In the genomic region with DNA sequence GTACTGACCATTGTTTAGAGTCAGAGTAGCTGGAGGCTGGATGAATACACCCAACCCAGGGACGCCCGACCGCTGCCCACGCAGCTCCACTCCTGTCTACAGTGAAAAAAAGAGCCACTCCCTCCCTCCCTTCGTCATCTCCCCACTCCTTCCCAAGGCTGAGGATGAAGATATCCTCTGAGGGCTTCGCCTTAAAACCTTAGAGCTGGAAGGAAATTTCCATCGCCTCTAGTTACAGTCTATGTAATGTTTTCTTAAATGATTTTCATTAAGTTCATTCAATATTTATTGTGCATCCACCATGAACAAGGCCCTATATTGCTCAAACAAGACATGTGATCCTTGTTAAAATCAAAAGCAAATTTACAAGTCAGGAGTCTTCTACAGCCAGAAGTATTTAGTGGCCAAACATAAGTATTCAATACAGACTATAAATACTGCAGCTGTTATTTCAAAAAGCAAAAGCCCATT, we compare ENCODE assay signal across 12 cellular contexts. TPM values are rescaled to one million over a fixed set of nuclear protein-coding genes. Genes with fewer than 3 reads are reported as not detected.
DNase-seq lines count a peak whose midpoint lies in the region; ATAC-seq, FAIRE-seq and TF ChIP-seq lines count a peak whose summit lies in the region.
"Had no signal": no experiment of that assay in that cellular context is flagged by ENCODE, and none has a peak within 500 bp of the region (broad histone marks: within the 10 kb centered on the region; RNA-seq: fewer than 3 reads in every experiment).

No MANE protein-coding gene starts in this region.

- no peak overlapping the region for H3K27ac Mint-ChIP-seq in T-cell
- H3K27ac Mint-ChIP-seq: IgD-negative memory B cell, T-helper 17 cell had no signal

- no TSS peak for BruUV-seq in HepG2 (replicated peaks; lab: Mats Ljungman, UMichigan)

- no peak for TF ChIP-seq EP300 in HepG2 (IDR thresholded peaks at IDR 0.05; ENCODE audit: low read depth in 2 of 2, low read length in 2 of 2)
- TF ChIP-seq EP300 in HepG2 (CRISPR knock-in tag; IDR thresholded peaks at IDR 0.05; ENCODE audit: borderline replicate concordance), result no peak

- DNase-seq in HepG2 (ENCODE audit: low spot score) (no peak), right lobe of liver (no peak), T-cell (no peak), NCI-H146 treated with DMSO at 0.1 percent for 48 hours (lab: John Stamatoyannopoulos, UW; ENCODE audit: unreplicated experiment) (no peak)

- POLR2A ChIA-PET in HepG2 (lab: Yijun Ruan, JAX) (interaction anchor here (1.1 kb wide), 1 partner anchor 40 kb away, joined by 3 read pairs; no protein-coding TSS in a partner anchor), T-cell (lab: Charles Lee) (interaction anchor here (0.6 kb wide), 2 partner anchors 115 to 342 kb away, joined by 3 to 4 read pairs; no protein-coding TSS in a partner anchor)

- no peak for TF ChIP-seq CTCF in HepG2 (CRISPR knock-in tag; IDR thresholded peaks at IDR 0.05)
- no peak for TF ChIP-seq CTCF in right lobe of liver (IDR thresholded peaks at IDR 0.05)

- H3K9ac ChIP-seq in HepG2 (ENCODE audit: insufficient read depth, low read depth, low read length) (no peak overlapping the region), iPS-15b (ENCODE audit: low read depth, low read length) (no peak overlapping the region)
- H3K9ac ChIP-seq: parathyroid adenoma had no signal

- CTCF ChIA-PET in HepG2 (lab: Yijun Ruan, JAX; ENCODE audit: low intra/inter-chr PET ratio, low total read pairs), result interaction anchor here (1.2 to 2.6 kb wide), 3 partner anchors 17 to 124 kb away, joined by 3 to 19 read pairs (median 8); no protein-coding TSS in a partner anchor
- CTCF ChIA-PET in T-cell (lab: Charles Lee), result interaction anchor here (0.6 to 4.1 kb wide), 13 partner anchors 9 to 414 kb away, joined by 3 to 45 read pairs (median 5); no protein-coding TSS in a partner anchor

- in situ Hi-C loops in HepG2 (cut with HindIII; ENCODE audit: extremely low pct_ligation_motif_present, low pct_unique_long_range_greater_than_20kb), result no loop called here

- peaks cover 7 to 11% (median 11%) of the 10 kb centered on the region in 3 donors for H3K4me1 Mint-ChIP-seq in T-cell

- FAIRE-seq in HepG2 (lab: Jason Lieb, UNC), result no peak

- intact Hi-C loops in HepG2 (cut with micrococcal nuclease; ENCODE audit: unreplicated experiment) (loop anchor here (5.0 kb wide), 1 partner anchor 115 kb away; no protein-coding TSS in a partner anchor), right lobe of liver (cut with DNase I) (no loop called here)

- H4K20me1 ChIP-seq in HepG2 (ENCODE audit: insufficient read depth, low read length), result no peaks in the 10 kb centered on the region

- H3K27me3 ChIP-seq in HepG2 (ENCODE audit: control insufficient read depth in 1 of 2, insufficient read depth in 2 of 2, low read length in 2 of 2) (peaks cover 2 to 31% of the 10 kb centered on the region in 2 experiments), right lobe of liver (peaks cover 0 to 7% of the 10 kb centered on the region in 2 donors), iPS-15b (ENCODE audit: control insufficient read depth, insufficient read depth, low read length) (peaks cover 23% of the 10 kb centered on the region)

- H3K9me3 Mint-ChIP-seq in T-cell, result no peaks in the 10 kb centered on the region
- H3K9me3 Mint-ChIP-seq: IgD-negative memory B cell had no signal

- H3K4me1 ChIP-seq in HepG2 (ENCODE audit: insufficient read depth, low read length) (peaks cover 7% of the 10 kb centered on the region), right lobe of liver (peaks cover 0 to 5% (median 0%) of the 10 kb centered on the region in 4 donors), iPS-15b (ENCODE audit: control insufficient read depth, insufficient read depth, low read length) (no peaks in the 10 kb centered on the region)
- H3K4me1 ChIP-seq: parathyroid adenoma had no signal

- H3K79me2 ChIP-seq in HepG2 (ENCODE audit: insufficient read depth, low read length), result no peaks in the 10 kb centered on the region
- H3K79me2 ChIP-seq: parathyroid adenoma had no signal

- peaks cover 14 to 33% of the 10 kb centered on the region in 2 donors for H3K27me3 Mint-ChIP-seq in T-cell

- no peak for TF ChIP-seq RAD21 in HepG2 (CRISPR knock-in tag; IDR thresholded peaks at IDR 0.05)

- H3K36me3 ChIP-seq in HepG2 (replicated peaks in 1 of 2; ENCODE audit: control insufficient read depth in 1 of 2, insufficient read depth in 2 of 2, low read length in 2 of 2) (no peaks in the 10 kb centered on the region), right lobe of liver (no peaks in the 10 kb centered on the region), iPS-15b (ENCODE audit: control insufficient read depth, insufficient read depth, low read length) (no peaks in the 10 kb centered on the region)
- H3K36me3 ChIP-seq: transverse colon had no signal

- H2AFZ ChIP-seq in HepG2 (ENCODE audit: low read length), result no peak overlapping the region

- TF ChIP-seq POLR2A in HepG2 (IDR thresholded peaks at IDR 0.05; ENCODE audit: insufficient read depth in 1 of 2, low read depth in 2 of 2, low read length in 2 of 2), result no peak
- TF ChIP-seq POLR2A in right lobe of liver (IDR thresholded peaks at IDR 0.05), result no peak

- H3K4me2 ChIP-seq in HepG2 (ENCODE audit: low read depth, low read length), result no peak overlapping the region

- H3K27ac ChIP-seq in HepG2 (ENCODE audit: extremely low read length, insufficient read depth, low read length), result no peak overlapping the region
- H3K27ac ChIP-seq in right lobe of liver, result no peak overlapping the region
- H3K27ac ChIP-seq: parathyroid adenoma, transverse colon had no signal

- no peaks in the 10 kb centered on the region for H3K9me3 ChIP-seq in HepG2 (ENCODE audit: low read length)
- no peaks in the 10 kb centered on the region for H3K9me3 ChIP-seq in right lobe of liver
- H3K9me3 ChIP-seq in iPS-15b (ENCODE audit: control insufficient read depth, insufficient read depth, low read length), result no peaks in the 10 kb centered on the region
- H3K9me3 ChIP-seq: transverse colon had no signal

- WGBS in HepG2 (ENCODE audit: low lambda C conversion rate), result 69% methylated on average over 7 of the region's 7 CpGs
- WGBS in right lobe of liver (ENCODE audit: insufficient coverage, low coverage, low lambda C conversion rate, missing lambda C conversion rate), result 61% methylated on average over 7 of the region's 7 CpGs

- ATAC-seq in HepG2 (no peak), right lobe of liver (no peak), T-cell (replicated peaks in 1 of 4) (no peak), GM18520 (IDR thresholded peaks at IDR 0.05; ENCODE audit: unreplicated experiment) (no peak), GM21381 (IDR thresholded peaks at IDR 0.05; ENCODE audit: unreplicated experiment) (no peak), GM21619 (IDR thresholded peaks at IDR 0.05; ENCODE audit: unreplicated experiment) (no peak)

- H3K4me3 Mint-ChIP-seq in T-cell, result peak overlapping the region; percentile 4 to 82 (median 74)

- H3K4me3 ChIP-seq in HepG2 (replicated peaks in 1 of 3; ENCODE audit: insufficient read depth in 1 of 3, low read depth in 2 of 3, low read length in 3 of 3) (no peak overlapping the region), right lobe of liver (no peak overlapping the region), iPS-15b (ENCODE audit: low read depth, low read length) (peak overlapping the region; percentile 85)

- no peaks in the 10 kb centered on the region for H3K36me3 Mint-ChIP-seq in T-cell
- H3K36me3 Mint-ChIP-seq: IgD-negative memory B cell had no signal

TF ChIP-seq in HepG2, 621 proteins besides CTCF, POLR2A, EP300 and RAD21 (continues in another document):
- TF ChIP-seq, protein P1, sequence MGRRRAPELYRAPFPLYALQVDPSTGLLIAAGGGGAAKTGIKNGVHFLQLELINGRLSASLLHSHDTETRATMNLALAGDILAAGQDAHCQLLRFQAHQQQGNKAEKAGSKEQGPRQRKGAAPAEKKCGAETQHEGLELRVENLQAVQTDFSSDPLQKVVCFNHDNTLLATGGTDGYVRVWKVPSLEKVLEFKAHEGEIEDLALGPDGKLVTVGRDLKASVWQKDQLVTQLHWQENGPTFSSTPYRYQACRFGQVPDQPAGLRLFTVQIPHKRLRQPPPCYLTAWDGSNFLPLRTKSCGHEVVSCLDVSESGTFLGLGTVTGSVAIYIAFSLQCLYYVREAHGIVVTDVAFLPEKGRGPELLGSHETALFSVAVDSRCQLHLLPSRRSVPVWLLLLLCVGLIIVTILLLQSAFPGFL (CRISPR knock-in tag; IDR thresholded peaks at IDR 0.05), result no peak
- 0 out of 2 replicates have a peak, but pooled peaks have one; percentile 5 for TF ChIP-seq GFI1 (CRISPR knock-in tag; IDR thresholded peaks at IDR 0.05; ENCODE audit: borderline replicate concordance)

RNA-seq across cellular contexts. Expression of a gene that starts 11.3 kb away (rescaled TPM):
- total RNA-seq in HepG2 (2016; rRNA removed; fragmentation: Illumina TruSeq; extraction: Trizol) (0.07 and 0.33 TPM in 2 replicates), right lobe of liver (under 1 TPM in 5 of 6 experiments, not detected in 1; 0.04 to 0.29 (median 0.12) TPM), T-cell (under 1 TPM; 0.29 to 0.56 (median 0.49) TPM)
- total RNA-seq in HepG2 (2016; cell fraction: cytosol; rRNA removed; fragmentation: Illumina TruSeq; extraction: Trizol; ENCODE audit: low read depth), result 0.09 TPM in 1 of 2 replicates, not detected in the other
- 0.03 and 0.06 TPM in 2 replicates for total RNA-seq in HepG2 (2016; cell fraction: insoluble cytoplasmic fraction; rRNA removed; fragmentation: Illumina TruSeq; extraction: Trizol)
- total RNA-seq in HepG2 (2016; cell fraction: membrane; rRNA removed; fragmentation: Illumina TruSeq; extraction: Trizol), result 0.07 and 0.09 TPM in 2 replicates
- 0.43 and 0.72 TPM in 2 replicates for total RNA-seq in HepG2 (2016; cell fraction: nucleus; rRNA removed; fragmentation: Illumina TruSeq; extraction: Trizol)
- 0.09 and 0.22 TPM in 2 replicates for polyA plus RNA-seq in HepG2 (2011; rRNA removed)
- polyA plus RNA-seq in HepG2 (2011; cell fraction: cytosol; rRNA removed), result 0.05 TPM in 2 replicates
- 0.52 and 0.96 TPM in 2 replicates for polyA plus RNA-seq in HepG2 (2011; cell fraction: nucleus; rRNA removed)
- polyA plus RNA-seq in HepG2 (2012), result 0.17 and 0.23 TPM in 2 replicates
- polyA plus RNA-seq in HepG2 (2016; cell fraction: cytosol; fragmentation: Illumina TruSeq; extraction: Trizol; ENCODE audit: low read depth), result 0.12 TPM in 1 of 2 replicates, not detected in the other
- 0.17 TPM in 1 of 2 replicates, not detected in the other for polyA plus RNA-seq in HepG2 (2016; cell fraction: insoluble cytoplasmic fraction; fragmentation: Illumina TruSeq; extraction: Trizol; ENCODE audit: low read depth)
- polyA plus RNA-seq in HepG2 (2016; cell fraction: membrane; fragmentation: Illumina TruSeq; extraction: Trizol; ENCODE audit: low read depth), result 0.05 TPM in 1 of 2 replicates, not detected in the other
- 0.11 TPM in 1 of 2 replicates, not detected in the other for polyA plus RNA-seq in HepG2 (2016; cell fraction: nucleus; fragmentation: Illumina TruSeq; extraction: Trizol; ENCODE audit: insufficient read depth, low read depth)
- 0.05 and 2.2 TPM in 2 replicates for polyA minus RNA-seq in HepG2 (2011; rRNA and poly(A)+ RNA removed; ENCODE audit: low replicate concordance)
- polyA minus RNA-seq in HepG2 (2011; cell fraction: cytosol; rRNA and poly(A)+ RNA removed), result 0.59 TPM in 1 of 2 replicates, not detected in the other
- 1.6 and 1.8 TPM in 2 replicates for polyA minus RNA-seq in HepG2 (2011; cell fraction: nucleus; rRNA and poly(A)+ RNA removed)
- polyA plus RNA-seq: IgD-negative memory B cell had no signal
